Comparison of ENCODE assay signal across 9 cellular contexts in the genomic region with DNA sequence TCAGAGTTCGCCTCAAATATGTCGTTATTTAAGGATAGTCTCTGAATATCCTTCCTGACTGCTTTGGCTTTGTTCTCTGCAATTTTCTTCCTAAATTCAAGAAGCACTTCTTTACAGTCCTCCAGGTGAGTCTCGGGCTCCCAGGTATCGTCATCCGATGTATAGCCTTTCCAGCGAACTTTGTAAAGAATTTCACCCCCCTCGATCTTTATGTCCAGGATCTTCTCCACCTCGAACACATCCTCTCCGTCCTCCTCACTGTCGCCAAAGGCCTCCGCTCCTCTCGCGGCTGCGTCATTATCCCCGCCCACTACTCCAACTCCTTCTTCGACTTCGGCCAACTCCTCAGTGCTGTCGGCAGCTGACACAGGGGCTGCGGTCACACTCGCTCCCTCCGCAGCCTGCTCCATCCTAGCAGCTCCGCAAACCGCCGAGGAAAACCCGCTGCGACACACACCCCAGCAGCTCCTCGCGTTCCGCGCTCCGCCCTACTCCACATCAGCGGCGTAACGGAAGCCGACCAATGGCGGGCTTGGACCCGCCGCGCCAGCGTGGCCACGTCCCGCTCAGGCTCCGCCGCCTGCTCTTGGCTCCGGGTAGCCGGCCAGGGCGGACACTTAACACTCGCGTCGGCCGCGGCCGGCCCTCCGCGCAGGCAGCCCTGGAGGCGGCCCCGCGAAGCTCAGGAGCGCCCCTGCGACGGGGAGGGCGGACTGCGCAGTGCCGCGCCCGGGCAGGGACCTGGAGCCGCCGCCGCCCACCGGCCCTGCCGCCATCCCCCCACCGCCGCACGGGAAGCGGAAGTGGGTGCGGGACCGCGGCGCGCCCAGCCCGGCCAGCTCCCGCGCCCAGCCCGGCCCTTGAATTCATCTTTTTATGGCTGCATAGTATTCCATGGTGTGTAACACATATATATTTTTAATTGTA. TPM values are rescaled to one million over a fixed set of nuclear protein-coding genes. Genes with fewer than 3 reads are reported as not detected.
DNase-seq lines count a peak whose midpoint lies in the region; ATAC-seq and TF ChIP-seq lines count a peak whose summit lies in the region.
"Had no signal": no experiment of that assay in that cellular context is flagged by ENCODE, and none has a peak within 500 bp of the region (broad histone marks: within the 10 kb centered on the region; RNA-seq: fewer than 3 reads in every experiment).

No MANE protein-coding gene starts in this region.

- no peaks in the 10 kb centered on the region for H3K27me3 Mint-ChIP-seq in Calu3 (ENCODE audit: unreplicated experiment)

- H3K36me3 Mint-ChIP-seq in Calu3 (ENCODE audit: insufficient read depth, unreplicated experiment), result no peaks in the 10 kb centered on the region

- no peaks in the 10 kb centered on the region for H3K4me1 ChIP-seq in cardiac muscle cell (ENCODE audit: low read depth)
- no peaks in the 10 kb centered on the region for H3K4me1 ChIP-seq in SJCRH30

- H3K27ac ChIP-seq in cardiac muscle cell, result no peak overlapping the region
- no peak overlapping the region for H3K27ac ChIP-seq in SJCRH30
- H3K27ac ChIP-seq: C4-2B had no signal

- H3K4me3 ChIP-seq in cardiac muscle cell (peak overlapping the region; percentile 36), SJCRH30 (no peak overlapping the region)

- peaks cover 24% of the 10 kb centered on the region for H3K27me3 ChIP-seq in cardiac muscle cell
- no peaks in the 10 kb centered on the region for H3K27me3 ChIP-seq in SJCRH30

- no peak overlapping the region for H3K27ac Mint-ChIP-seq in Calu3 (ENCODE audit: unreplicated experiment)

- H3K4me1 Mint-ChIP-seq in Calu3 (ENCODE audit: low read depth, unreplicated experiment), result no peaks in the 10 kb centered on the region

- peak; percentile 78 to 82 for ATAC-seq in activated CD4-positive, CD25-positive, alpha-beta regulatory T cell treated with anti-CD3 and anti-CD28 coated beads, Interleukin-2, amount 50 U/mL, for 24 hours

- H3K4me3 Mint-ChIP-seq in Calu3 (ENCODE audit: low read depth, unreplicated experiment), result no peak overlapping the region

- no peak for TF ChIP-seq CTCF in cardiac muscle cell (IDR thresholded peaks at IDR 0.05; ENCODE audit: low read depth, low read length)
- no peak for TF ChIP-seq CTCF in Calu3 (IDR thresholded peaks at IDR 0.05; ENCODE audit: unreplicated experiment)

- H3K9me3 Mint-ChIP-seq in Calu3 (ENCODE audit: low read depth, unreplicated experiment), result no peaks in the 10 kb centered on the region

- H3K9me3 ChIP-seq in cardiac muscle cell (ENCODE audit: low read depth), result no peaks in the 10 kb centered on the region
- H3K9me3 ChIP-seq in SJCRH30 (replicated peaks), result no peaks in the 10 kb centered on the region

- intact Hi-C loops in Calu3 (cut with micrococcal nuclease; ENCODE audit: unreplicated experiment), result no loop called here

- DNase-seq in activated CD4-positive, CD25-positive, alpha-beta regulatory T cell (lab: John Stamatoyannopoulos, UW), result no peak
- peak; percentile 33 for DNase-seq in activated T-helper 9 cell treated with anti-CD3 and anti-CD28 coated beads, Interleukin-2, amount 50 U/mL, for 16 hours (ENCODE audit: low read depth)
- DNase-seq in cardiac muscle cell (ENCODE audit: low read depth in 1 of 2, low spot score in 1 of 2) (peak; percentile 76 to 77), renal cortical epithelial cell (ENCODE audit: low read depth) (peak; percentile 1), NCI-H446 (lab: John Stamatoyannopoulos, UW) (no peak), Calu3 (no peak), SJCRH30 (no peak)

- no TSS peak for BruUV-seq in Calu3 (replicated peaks; lab: Mats Ljungman, UMichigan)

- CTCF ChIA-PET in Calu3 (lab: Charles Lee), result no interaction called here

- H3K36me3 ChIP-seq in cardiac muscle cell (no peaks in the 10 kb centered on the region), SJCRH30 (no peaks in the 10 kb centered on the region)

RNA-seq across cellular contexts. Expression of a gene that starts 4.1 kb away (rescaled TPM):
- total RNA-seq in cardiac muscle cell, result 0.18 TPM in 1 of 2 replicates, not detected in the other
- polyA plus RNA-seq in cardiac muscle cell, result 1.7 TPM in 1 of 2 replicates, not detected in the other
- 0.10 TPM in 1 of 2 replicates, not detected in the other for total RNA-seq in renal cortical epithelial cell
- 13.4 and 14.2 TPM in 2 replicates for total RNA-seq in Calu3 (2022)
- 11.4 and 13.8 TPM in 2 replicates for total RNA-seq in SJCRH30 (2014; rRNA removed; shearing (Covaris generic))

Comparison
In these comparisons a context has a peak if more than half of its experiments do, and no peak if none do; other contexts are left out.
1. DNase-seq: peak in activated T-helper 9 cell treated with anti-CD3 and anti-CD28 coated beads, Interleukin-2, amount 50 U/mL, for 16 hours (single experiment), cardiac muscle cell (2 of 2) and renal cortical epithelial cell (single experiment); none in activated CD4-positive, CD25-positive, alpha-beta regulatory T cell (0 of 4), NCI-H446 (0 of 2), Calu3 (single experiment) and SJCRH30 (0 of 2).
2. RNA of a gene that starts 4.1 kb away (total RNA-seq): 13.4 to 14.2 TPM in Calu3 and 11.4 to 13.8 TPM in SJCRH30; 0.18 TPM in cardiac muscle cell and 0.10 TPM in renal cortical epithelial cell; every median in the first group is over 10 times any median in the second.